Comparison of ENCODE assay signal across 1 cellular context in genomic region chr9:86549920-86550319, GRCh38.
TF ChIP-seq lines count a peak whose summit lies in the region.

No MANE protein-coding gene starts in this region.

TF ChIP-seq in HepG2, 621 proteins besides CTCF, POLR2A, EP300 and RAD21:
- TF ChIP-seq PCBP1 (IDR thresholded peaks at IDR 0.05; ENCODE audit: borderline replicate concordance, low read depth, low read length) (no peak), ARNT (IDR thresholded peaks at IDR 0.05) (no peak), EHMT2 (IDR thresholded peaks at IDR 0.05; ENCODE audit: borderline replicate concordance, low read depth, low read length) (no peak), NAIF1 (CRISPR knock-in tag; IDR thresholded peaks at IDR 0.05; ENCODE audit: borderline replicate concordance) (no peak), MIER3 (CRISPR knock-in tag; IDR thresholded peaks at IDR 0.05; ENCODE audit: borderline replicate concordance) (no peak), SMAD1 (CRISPR knock-in tag; IDR thresholded peaks at IDR 0.05; ENCODE audit: borderline replicate concordance, low read depth) (no peak), KLF6 (CRISPR knock-in tag; IDR thresholded peaks at IDR 0.05) (no peak), TBP (CRISPR knock-in tag; IDR thresholded peaks at IDR 0.05) (no peak)
- TF ChIP-seq, protein P1, sequence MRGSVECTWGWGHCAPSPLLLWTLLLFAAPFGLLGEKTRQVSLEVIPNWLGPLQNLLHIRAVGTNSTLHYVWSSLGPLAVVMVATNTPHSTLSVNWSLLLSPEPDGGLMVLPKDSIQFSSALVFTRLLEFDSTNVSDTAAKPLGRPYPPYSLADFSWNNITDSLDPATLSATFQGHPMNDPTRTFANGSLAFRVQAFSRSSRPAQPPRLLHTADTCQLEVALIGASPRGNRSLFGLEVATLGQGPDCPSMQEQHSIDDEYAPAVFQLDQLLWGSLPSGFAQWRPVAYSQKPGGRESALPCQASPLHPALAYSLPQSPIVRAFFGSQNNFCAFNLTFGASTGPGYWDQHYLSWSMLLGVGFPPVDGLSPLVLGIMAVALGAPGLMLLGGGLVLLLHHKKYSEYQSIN (CRISPR knock-in tag; IDR thresholded peaks at IDR 0.05; ENCODE audit: borderline replicate concordance): no peak
- TF ChIP-seq, protein P2, sequence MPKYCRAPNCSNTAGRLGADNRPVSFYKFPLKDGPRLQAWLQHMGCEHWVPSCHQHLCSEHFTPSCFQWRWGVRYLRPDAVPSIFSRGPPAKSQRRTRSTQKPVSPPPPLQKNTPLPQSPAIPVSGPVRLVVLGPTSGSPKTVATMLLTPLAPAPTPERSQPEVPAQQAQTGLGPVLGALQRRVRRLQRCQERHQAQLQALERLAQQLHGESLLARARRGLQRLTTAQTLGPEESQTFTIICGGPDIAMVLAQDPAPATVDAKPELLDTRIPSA (CRISPR knock-in tag; IDR thresholded peaks at IDR 0.05; ENCODE audit: borderline replicate concordance): no peak
